21 cellular contexts compared by ENCODE assay signal in the genomic region with DNA sequence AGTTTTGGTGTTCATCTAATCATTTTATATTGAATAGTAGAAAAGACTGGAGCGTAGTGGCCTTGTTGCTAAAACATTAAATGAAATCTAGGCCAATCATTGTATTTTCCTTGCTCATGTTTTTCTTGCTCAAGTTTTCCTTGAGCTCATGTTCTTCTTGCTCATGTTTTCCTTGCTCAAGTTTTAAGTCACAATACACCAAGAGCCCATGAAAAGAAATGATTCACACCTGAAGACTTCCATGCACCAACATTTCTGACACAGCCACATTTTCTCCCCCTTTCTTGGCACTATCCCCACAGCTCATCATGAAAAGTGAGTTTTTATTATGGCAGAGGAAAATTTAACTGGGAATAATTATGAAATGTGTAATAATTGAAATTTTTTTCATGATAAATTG.
DNase-seq lines count a peak whose midpoint lies in the region; ATAC-seq and TF ChIP-seq lines count a peak whose summit lies in the region.
"Had no signal": no experiment of that assay in that cellular context is flagged by ENCODE, and none has a peak within 500 bp of the region (broad histone marks: within the 10 kb centered on the region; RNA-seq: fewer than 3 reads in every experiment).

No MANE protein-coding gene starts in this region.

- peaks cover 4% of the 10 kb centered on the region for H3K36me3 Mint-ChIP-seq in type B pancreatic cell

- POLR2A ChIA-PET in A673 (lab: Charles Lee; ENCODE audit: low non-redundant PET): no interaction called here
- POLR2A ChIA-PET in HEK293 (lab: Yijun Ruan, JAX): no interaction called here

- no TSS peak for BruUV-seq in A673 (replicated peaks; lab: Mats Ljungman, UMichigan)

- no peak overlapping the region for H3K4me3 Mint-ChIP-seq in type B pancreatic cell

- no peaks in the 10 kb centered on the region for H3K27me3 Mint-ChIP-seq in type B pancreatic cell

- no peaks in the 10 kb centered on the region for H3K9me3 Mint-ChIP-seq in type B pancreatic cell

- ATAC-seq in HG03378 (IDR thresholded peaks at IDR 0.05; ENCODE audit: unreplicated experiment) (no peak), HG03432 (IDR thresholded peaks at IDR 0.05; ENCODE audit: unreplicated experiment) (no peak)
- ATAC-seq: PC-3 had no signal

- H3K27ac ChIP-seq in A673 (ENCODE audit: low read depth, low read length, poor library complexity, severe bottlenecking): peak overlapping the region; percentile 11
- no peak overlapping the region for H3K27ac ChIP-seq in HEK293 (ENCODE audit: extremely low read depth, low read depth, low read length)
- H3K27ac ChIP-seq: HL-60, SJCRH30 had no signal

- TF ChIP-seq CTCF in A673 (conservative IDR thresholded peaks at IDR 0.05; ENCODE audit: low read depth, low read length) (no peak), HEK293 (tag by site-specific recombination; IDR thresholded peaks at IDR 0.05) (no peak), type B pancreatic cell (conservative IDR thresholded peaks at IDR 0.05) (no peak)

- H3K4me3 ChIP-seq in A673 (ENCODE audit: low read depth, low read length, poor library complexity, severe bottlenecking) (no peak overlapping the region), HEK293 (ENCODE audit: low read depth, low read length) (no peak overlapping the region)
- H3K4me3 ChIP-seq: HAP-1, SJCRH30 had no signal

- CTCF ChIA-PET in A673 (lab: Charles Lee) (no interaction called here), HEK293 (lab: Yijun Ruan, JAX) (no interaction called here)

- no peaks in the 10 kb centered on the region for H3K27me3 ChIP-seq in A673 (replicated peaks; ENCODE audit: insufficient read depth, low read depth, low read length, poor library complexity)
- H3K27me3 ChIP-seq: SJCRH30 had no signal

- H3K4me1 Mint-ChIP-seq in type B pancreatic cell (ENCODE audit: unreplicated experiment): peaks cover 13% of the 10 kb centered on the region

- intact Hi-C loops in A673 (cut with micrococcal nuclease; ENCODE audit: unreplicated experiment): loop anchor here (5.0 kb wide), 1 partner anchor 73 kb away; no protein-coding TSS in a partner anchor

- H3K4me1 ChIP-seq in A673 (ENCODE audit: insufficient read depth, low read length, poor library complexity, severe bottlenecking): peaks cover 55% of the 10 kb centered on the region
- peaks cover 6% of the 10 kb centered on the region; the same call in 1 of the 2 replicates for H3K4me1 ChIP-seq in HEK293 (ENCODE audit: control insufficient read depth, insufficient read depth, low read length)

- H3K9me3 ChIP-seq in A673 (ENCODE audit: low read depth, low read length, poor library complexity, severe bottlenecking) (no peaks in the 10 kb centered on the region), HEK293 (ENCODE audit: control insufficient read depth, insufficient read depth, low read depth, low read length) (no peaks in the 10 kb centered on the region)
- H3K9me3 ChIP-seq: HAP-1, SJCRH30 had no signal

- DNase-seq in A673 (ENCODE audit: low spot score) (no peak), astrocyte of the hippocampus (ENCODE audit: low read depth, low spot score) (peak; percentile 42), kidney tubule cell (ENCODE audit: low spot score) (peak; percentile 36), type B pancreatic cell (ENCODE audit: extremely low spot score, unreplicated experiment) (no peak)
- DNase-seq: 8988T; Calu3; DMS79 treated with DMSO at 0.1 percent for 48 hours; NCI-H1092 treated with DMSO at 0.1 percent for 48 hours; NCI-H1436 treated with DMSO at 0.1 percent for 48 hours; NCI-H1930; NCI-H446; NCI-H526; NCI-H82; NK-92 treated with Interleukin-12 subunit alpha and Interleukin-12 subunit beta, amount 100 ng/mL, for 24 hours; PC-3; SJCRH30 had no signal

- H3K36me3 ChIP-seq in A673 (ENCODE audit: insufficient read depth, low read length, poor library complexity, severe bottlenecking) (no peaks in the 10 kb centered on the region), HEK293 (ENCODE audit: control insufficient read depth in 2 of 2, insufficient read depth in 1 of 2, low read length in 2 of 2) (no peaks in the 10 kb centered on the region)
- H3K36me3 ChIP-seq: HAP-1, SJCRH30 had no signal

- H3K27ac Mint-ChIP-seq in type B pancreatic cell: no peak overlapping the region

TF ChIP-seq in HEK293, 187 proteins besides CTCF, POLR2A, EP300 and RAD21:
- TF ChIP-seq, protein P1, sequence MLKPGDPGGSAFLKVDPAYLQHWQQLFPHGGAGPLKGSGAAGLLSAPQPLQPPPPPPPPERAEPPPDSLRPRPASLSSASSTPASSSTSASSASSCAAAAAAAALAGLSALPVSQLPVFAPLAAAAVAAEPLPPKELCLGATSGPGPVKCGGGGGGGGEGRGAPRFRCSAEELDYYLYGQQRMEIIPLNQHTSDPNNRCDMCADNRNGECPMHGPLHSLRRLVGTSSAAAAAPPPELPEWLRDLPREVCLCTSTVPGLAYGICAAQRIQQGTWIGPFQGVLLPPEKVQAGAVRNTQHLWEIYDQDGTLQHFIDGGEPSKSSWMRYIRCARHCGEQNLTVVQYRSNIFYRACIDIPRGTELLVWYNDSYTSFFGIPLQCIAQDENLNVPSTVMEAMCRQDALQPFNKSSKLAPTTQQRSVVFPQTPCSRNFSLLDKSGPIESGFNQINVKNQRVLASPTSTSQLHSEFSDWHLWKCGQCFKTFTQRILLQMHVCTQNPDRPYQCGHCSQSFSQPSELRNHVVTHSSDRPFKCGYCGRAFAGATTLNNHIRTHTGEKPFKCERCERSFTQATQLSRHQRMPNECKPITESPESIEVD (tag by site-specific recombination; IDR thresholded peaks at IDR 0.05): 0 out of 2 replicates have a peak, but pooled peaks have one; percentile 8
- no peak for TF ChIP-seq SALL2 (tag by site-specific recombination; IDR thresholded peaks at IDR 0.05; ENCODE audit: borderline replicate concordance)

Comparison
In these comparisons a context has a peak if more than half of its experiments do, and no peak if none do; other contexts are left out.
1. DNase-seq: peak in astrocyte of the hippocampus (single experiment) and kidney tubule cell (single experiment); none in A673 (single experiment) and type B pancreatic cell (single experiment).